In genomic region chr12:54216580-54217308, GRCh38 we compare ENCODE assay signal across 8 cellular contexts. TPM values are rescaled to one million over a fixed set of nuclear protein-coding genes. Genes with fewer than 3 reads are reported as not detected.
DNase-seq lines count a peak whose midpoint lies in the region; ATAC-seq and TF ChIP-seq lines count a peak whose summit lies in the region.

No MANE protein-coding gene starts in this region.

- intact Hi-C loops in esophagus muscularis mucosa (cut with DNase I), result loop anchor here (5.0 kb wide), 1 partner anchor 146 kb away; the partner anchor contains the start of gene GPR84

- peaks cover 0 to 67% (median 24%) of the 10 kb centered on the region in 4 donors for H3K27me3 ChIP-seq in esophagus muscularis mucosa

- peak; percentile 70 to 79 (median 72) for TF ChIP-seq CTCF in esophagus muscularis mucosa (IDR thresholded peaks at IDR 0.05)

- H3K9me3 ChIP-seq in esophagus muscularis mucosa, result no peaks in the 10 kb centered on the region

- TF ChIP-seq POLR2A in esophagus muscularis mucosa (IDR thresholded peaks at IDR 0.05; ENCODE audit: low read depth), result no peak

- ATAC-seq in HG02981 (IDR thresholded peaks at IDR 0.05; ENCODE audit: unreplicated experiment), result no peak

- H3K4me1 ChIP-seq in esophagus muscularis mucosa, result peaks cover 25 to 41% (median 35%) of the 10 kb centered on the region in 4 donors

- DNase-seq in GM04504 (ENCODE audit: low read depth) (peak; percentile 59), KG1 (lab: John Stamatoyannopoulos, UW) (peak; percentile 29), OCI-M2 (lab: John Stamatoyannopoulos, UW; ENCODE audit: unreplicated experiment) (peak; percentile 36), activated T-cell treated with anti-CD3 and anti-CD28 coated beads for 24 hours (ENCODE audit: low read depth) (peak; percentile 58), esophagus muscularis mucosa (ENCODE audit: extremely low spot score) (no peak), myocyte (ENCODE audit: low read depth) (peak; percentile 81)
- peak; percentile 36 for DNase-seq in stimulated activated CD8-positive, alpha-beta memory T cell treated with anti-CD3 and anti-CD28 coated beads, Interleukin-7, amount 100 ng/mL, for 24 hours (ENCODE audit: low read depth)

- no peaks in the 10 kb centered on the region for H3K36me3 ChIP-seq in esophagus muscularis mucosa

- peak overlapping the region; percentile 37 to 55 (median 41) for H3K4me3 ChIP-seq in esophagus muscularis mucosa

- 7% methylated on average over 28 of the region's 29 CpGs for WGBS in esophagus muscularis mucosa

- H3K27ac ChIP-seq in esophagus muscularis mucosa (replicated peaks in 1 of 4), result no peak overlapping the region

- no peak for TF ChIP-seq EP300 in esophagus muscularis mucosa (IDR thresholded peaks at IDR 0.05)

RNA-seq across cellular contexts. Expression of gene SMUG1, which starts 28.0 kb away (rescaled TPM):
- total RNA-seq in esophagus muscularis mucosa (10 to 100 TPM; 28.0 to 37.2 (median 30.8) TPM), myocyte (45.1 and 46.9 TPM in 2 replicates)
- 40.9 TPM for polyA plus RNA-seq in myocyte (2012)
